ENCODE assay signal across 1 cellular context in the genomic region with DNA sequence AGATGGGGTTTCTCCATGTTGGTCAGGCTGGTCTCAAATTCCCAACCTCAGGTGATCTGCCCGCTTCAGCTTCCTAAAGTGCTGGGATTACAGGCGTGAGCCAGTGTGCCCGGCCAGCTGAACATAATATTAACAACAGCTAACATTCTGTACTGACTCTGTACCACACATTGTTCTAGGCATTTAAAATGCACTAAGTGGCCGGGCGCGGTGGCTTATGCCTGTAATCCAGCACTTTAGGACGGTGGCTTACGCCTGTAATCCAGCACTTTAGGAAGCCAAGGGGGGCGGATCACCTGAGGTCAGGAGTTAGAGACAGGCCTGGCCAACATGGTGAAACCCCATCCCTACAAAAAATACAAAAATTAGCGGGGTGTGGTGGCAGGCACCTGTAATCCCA. TPM values are rescaled to one million over a fixed set of nuclear protein-coding genes. Genes with fewer than 3 reads are reported as not detected.
"Had no signal": no experiment of that assay in that cellular context is flagged by ENCODE, and none has a peak within 500 bp of the region (broad histone marks: within the 10 kb centered on the region; RNA-seq: fewer than 3 reads in every experiment).

No MANE protein-coding gene starts in this region.

RNA-seq across cellular contexts. Expression of gene LDLRAD2, which starts 14.6 kb away (rescaled TPM):
- total RNA-seq: G401 had no signal
